Comparison of ENCODE assay signal across 23 cellular contexts in the genomic region with DNA sequence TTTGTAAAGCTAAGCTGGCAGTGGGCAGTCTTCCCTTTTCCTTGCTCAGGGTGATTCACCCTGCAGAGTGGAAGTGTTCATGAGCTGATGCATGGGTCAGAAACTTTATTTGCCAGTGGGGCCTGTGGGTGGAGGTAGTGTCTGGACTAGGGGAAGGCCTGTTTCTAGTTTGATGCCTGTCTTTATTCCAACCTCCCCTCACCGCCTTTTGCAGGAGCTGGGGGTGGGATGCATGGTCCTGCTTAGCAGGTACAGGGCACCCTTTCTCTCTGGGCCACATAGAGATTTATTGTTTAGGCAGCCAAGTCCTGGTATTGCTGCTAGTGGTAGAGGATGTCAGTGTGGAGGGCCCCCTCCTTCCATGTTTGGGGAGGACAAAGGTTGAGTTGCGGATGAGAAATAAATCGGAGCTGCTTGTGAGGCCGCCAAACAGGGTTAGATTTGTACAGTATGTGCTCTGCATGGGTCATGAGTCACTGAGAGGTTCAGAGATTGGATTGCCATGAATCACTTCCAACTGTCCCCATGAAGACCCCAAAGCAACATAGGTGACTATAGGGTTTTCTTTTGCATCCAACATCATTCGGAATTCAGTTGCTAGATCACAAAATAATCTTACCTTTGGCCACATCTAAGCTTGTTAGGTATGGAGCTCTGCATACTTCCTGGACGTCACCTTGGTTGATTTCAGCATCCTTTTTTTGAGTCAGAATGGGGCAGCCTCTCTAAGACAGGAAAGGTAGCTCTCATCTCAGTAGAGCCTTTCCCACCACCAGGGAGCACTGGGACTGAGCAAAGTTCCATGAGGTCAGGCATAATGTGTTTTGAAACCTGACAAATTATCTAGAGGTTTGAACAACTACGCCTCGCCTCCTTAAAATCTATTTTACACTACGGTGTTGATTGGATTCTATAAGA. TPM values are rescaled to one million over a fixed set of nuclear protein-coding genes. Genes with fewer than 3 reads are reported as not detected.
DNase-seq lines count a peak whose midpoint lies in the region; ATAC-seq, FAIRE-seq and TF ChIP-seq lines count a peak whose summit lies in the region.
"Had no signal": no experiment of that assay in that cellular context is flagged by ENCODE, and none has a peak within 500 bp of the region (broad histone marks: within the 10 kb centered on the region; RNA-seq: fewer than 3 reads in every experiment).

No MANE protein-coding gene starts in this region.

- no TSS peak for BruUV-seq in HCT116 (replicated peaks; lab: Mats Ljungman, UMichigan)

- no peaks in the 10 kb centered on the region for H4K20me1 ChIP-seq in HCT116 (ENCODE audit: insufficient read depth)
- no peaks in the 10 kb centered on the region for H4K20me1 ChIP-seq in hepatocyte (ENCODE audit: insufficient read depth, poor library complexity, severe bottlenecking)

- H3K36me3 ChIP-seq in HCT116 (ENCODE audit: control insufficient read depth in 1 of 2, insufficient read depth in 2 of 2, low read length in 2 of 2): no peaks in the 10 kb centered on the region
- H3K36me3 ChIP-seq in body of pancreas (replicated peaks in 1 of 2; ENCODE audit: insufficient read depth in 1 of 2, low read depth in 2 of 2): no peaks in the 10 kb centered on the region
- no peaks in the 10 kb centered on the region for H3K36me3 ChIP-seq in hepatocyte (replicated peaks; ENCODE audit: insufficient read depth, low read depth)
- no peaks in the 10 kb centered on the region for H3K36me3 ChIP-seq in pancreas
- no peaks in the 10 kb centered on the region for H3K36me3 ChIP-seq in effector memory CD4-positive, alpha-beta T cell (ENCODE audit: control insufficient read depth, insufficient read depth, low read length)
- H3K36me3 ChIP-seq: Peyer's patch had no signal

- POLR2A ChIA-PET in HCT116 (lab: Charles Lee): no interaction called here

- 50 to 55% methylated on average over 9 of the region's 9 CpGs for WGBS in body of pancreas, 2 donors
- WGBS in hepatocyte (ENCODE audit: low lambda C conversion rate, missing lambda C conversion rate): 72% methylated on average over 9 of the region's 9 CpGs
- WGBS in pancreas, 2 donors: 51 to 58% methylated on average over 9 of the region's 9 CpGs

- TF ChIP-seq POLR2A in HCT116 (IDR thresholded peaks at IDR 0.05; ENCODE audit: borderline replicate concordance, extremely low read depth, insufficient read depth, insufficient read length) (no peak), body of pancreas (IDR thresholded peaks at IDR 0.05) (no peak)

- no peak overlapping the region for H2AFZ ChIP-seq in HCT116 (ENCODE audit: low read depth, low read length, poor library complexity, severe bottlenecking)
- H2AFZ ChIP-seq in hepatocyte: no peak overlapping the region

- H3K9me2 ChIP-seq in HCT116 (ENCODE audit: insufficient read depth) (no peaks in the 10 kb centered on the region), hepatocyte (replicated peaks; ENCODE audit: insufficient read depth) (no peaks in the 10 kb centered on the region)

- H3K27ac ChIP-seq in HCT116 (ENCODE audit: low read depth, low read length) (no peak overlapping the region), body of pancreas (no peak overlapping the region), hepatocyte (peak overlapping the region; percentile 25), pancreas (no peak overlapping the region)
- H3K27ac ChIP-seq in effector memory CD4-positive, alpha-beta T cell (ENCODE audit: insufficient read depth, low read length, poor library complexity, severe bottlenecking): no peak overlapping the region
- H3K27ac ChIP-seq: Peyer's patch, testis, VCaP had no signal

- H3K4me1 ChIP-seq in HCT116 (ENCODE audit: control insufficient read depth in 1 of 2, insufficient read depth in 2 of 2, low read length in 2 of 2): no peaks in the 10 kb centered on the region
- H3K4me1 ChIP-seq in body of pancreas: peaks cover 9% of the 10 kb centered on the region
- H3K4me1 ChIP-seq in hepatocyte (ENCODE audit: insufficient read depth): no peaks in the 10 kb centered on the region
- no peaks in the 10 kb centered on the region for H3K4me1 ChIP-seq in pancreas
- no peaks in the 10 kb centered on the region for H3K4me1 ChIP-seq in effector memory CD4-positive, alpha-beta T cell (ENCODE audit: control insufficient read depth, insufficient read depth, low read length, poor library complexity, severe bottlenecking)
- H3K4me1 ChIP-seq: Peyer's patch had no signal

- no peak for FAIRE-seq in pancreas (lab: Jason Lieb, UNC)
- FAIRE-seq: colon, K562 had no signal

- no peak overlapping the region for H3K9ac ChIP-seq in HCT116 (ENCODE audit: low read length)

- no peaks in the 10 kb centered on the region for H3K79me2 ChIP-seq in HCT116 (ENCODE audit: insufficient read depth, low read length)
- no peaks in the 10 kb centered on the region for H3K79me2 ChIP-seq in hepatocyte

- DNase-seq in HCT116 (ENCODE audit: low read depth, low spot score) (no peak), body of pancreas (peak in 1 of 4 donors; percentile 34), hepatocyte (ENCODE audit: low spot score) (no peak), pancreas (no peak), AML-193 (lab: John Stamatoyannopoulos, UW) (no peak)
- no peak for DNase-seq in effector memory CD4-positive, alpha-beta T cell
- DNase-seq in stimulated activated naive CD8-positive, alpha-beta T cell treated with anti-CD3 and anti-CD28 coated beads, Interleukin-15, Interleukin-2, amounts not matched to agents 100 U/mL and 50 U/mL, for 24 hours: no peak
- DNase-seq: activated CD4-positive, alpha-beta memory T cell treated with anti-CD3 and anti-CD28 coated beads for 36 hours; activated naive CD4-positive, alpha-beta T cell treated with anti-CD3 and anti-CD28 coated beads for 36 hours; activated T-cell treated with anti-CD3 and anti-CD28 coated beads, Interleukin-2, amount 50 U/mL, for 1 hour; anterior cingulate cortex; CD4-positive, CD25-positive, alpha-beta regulatory T cell; naive thymus-derived CD4-positive, alpha-beta T cell; NCI-H1048; NCI-H2029 treated with DMSO at 0.1 percent for 48 hours; Peyer's patch; T-helper 17 cell; testis had no signal

- TF ChIP-seq CTCF in HCT116 (IDR thresholded peaks at IDR 0.05 in 2 of 3, conservative IDR thresholded peaks at IDR 0.05 in 1 of 3; ENCODE audit: borderline replicate concordance in 1 of 3, insufficient read depth in 1 of 3, low read depth in 2 of 3, low read length in 2 of 3) (no peak), body of pancreas (IDR thresholded peaks at IDR 0.05) (no peak), hepatocyte (IDR thresholded peaks at IDR 0.05; ENCODE audit: poor library complexity) (no peak), pancreas (IDR thresholded peaks at IDR 0.05) (no peak)

- ATAC-seq in HCT116: 0 out of 2 replicates have a peak, but pooled peaks have one; percentile 42
- ATAC-seq in body of pancreas: peak; percentile 21
- ATAC-seq in pancreas: peak; percentile 12 to 33 (median 24)
- no peak for ATAC-seq in GM19452 (IDR thresholded peaks at IDR 0.05; ENCODE audit: unreplicated experiment)
- no peak for ATAC-seq in stimulated activated naive CD8-positive, alpha-beta T cell treated with anti-CD3 and anti-CD28 coated beads, Interleukin-15, Interleukin-2, amounts not matched to agents 100 U/mL and 50 U/mL, for 24 hours
- ATAC-seq: K562; naive thymus-derived CD4-positive, alpha-beta T cell; T-helper 17 cell had no signal

- H3K4me3 ChIP-seq in HCT116 (replicated peaks in 1 of 2; ENCODE audit: low read depth in 1 of 2, low read length in 2 of 2) (no peak overlapping the region), body of pancreas (no peak overlapping the region), hepatocyte (no peak overlapping the region), pancreas (no peak overlapping the region)
- no peak overlapping the region for H3K4me3 ChIP-seq in effector memory CD4-positive, alpha-beta T cell (ENCODE audit: insufficient read depth, low read depth, low read length, poor library complexity, severe bottlenecking)
- H3K4me3 ChIP-seq: K562, Peyer's patch, testis had no signal

- H3K27me3 ChIP-seq in HCT116 (ENCODE audit: insufficient read depth, low read length) (peaks cover 31% of the 10 kb centered on the region), body of pancreas (no peaks in the 10 kb centered on the region), hepatocyte (no peaks in the 10 kb centered on the region), pancreas (peaks cover 0 to 3% (median 0%) of the 10 kb centered on the region in 4 donors)
- no peaks in the 10 kb centered on the region for H3K27me3 ChIP-seq in effector memory CD4-positive, alpha-beta T cell (replicated peaks; ENCODE audit: control insufficient read depth, insufficient read depth, low read length, poor library complexity, severe bottlenecking)
- H3K27me3 ChIP-seq: Peyer's patch, testis had no signal

- CTCF ChIA-PET in HCT116 (lab: Charles Lee): interaction anchor here (4.0 kb wide), 1 partner anchor 10 kb away, joined by 11 read pairs; no protein-coding TSS in a partner anchor

- H3K9me3 ChIP-seq in HCT116 (ENCODE audit: control insufficient read depth in 1 of 2, insufficient read depth in 1 of 2, low read depth in 1 of 2, low read length in 2 of 2): no peaks in the 10 kb centered on the region
- no peaks in the 10 kb centered on the region for H3K9me3 ChIP-seq in body of pancreas
- no peaks in the 10 kb centered on the region for H3K9me3 ChIP-seq in hepatocyte (ENCODE audit: low read depth)
- H3K9me3 ChIP-seq in pancreas: no peaks in the 10 kb centered on the region
- no peaks in the 10 kb centered on the region for H3K9me3 ChIP-seq in effector memory CD4-positive, alpha-beta T cell (ENCODE audit: control insufficient read depth, low read length)
- H3K9me3 ChIP-seq: Peyer's patch, testis had no signal

- TF ChIP-seq RAD21 in HCT116 (IDR thresholded peaks at IDR 0.05; ENCODE audit: low read depth): no peak

- RAD21 ChIA-PET in HCT116 (lab: Charles Lee; ENCODE audit: low non-redundant PET in 1 of 2, low total read pairs in 2 of 2, uncharacterized antibody in 2 of 2, unreplicated experiment in 2 of 2): no interaction called here

- H3K4me2 ChIP-seq in HCT116 (ENCODE audit: low read length) (no peak overlapping the region), hepatocyte (no peak overlapping the region)

- intact Hi-C loops in HCT116 (cut with micrococcal nuclease) (no loop called here), body of pancreas (cut with DNase I) (no loop called here), pancreas (cut with DNase I) (no loop called here)

TF ChIP-seq in HCT116, 20 proteins besides CTCF, POLR2A, EP300 and RAD21 (continues in another document):
- TF ChIP-seq, protein P1, sequence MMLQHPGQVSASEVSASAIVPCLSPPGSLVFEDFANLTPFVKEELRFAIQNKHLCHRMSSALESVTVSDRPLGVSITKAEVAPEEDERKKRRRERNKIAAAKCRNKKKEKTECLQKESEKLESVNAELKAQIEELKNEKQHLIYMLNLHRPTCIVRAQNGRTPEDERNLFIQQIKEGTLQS (IDR thresholded peaks at IDR 0.05): no peak
- TF ChIP-seq JUND (IDR thresholded peaks at IDR 0.05) (no peak), SP1 (IDR thresholded peaks at IDR 0.05; ENCODE audit: low read depth) (no peak), ELF1 (IDR thresholded peaks at IDR 0.05; ENCODE audit: borderline replicate concordance, low read depth) (no peak)

RNA-seq across cellular contexts. Expression of gene SMOC1, which starts 8.8 kb away (rescaled TPM):
- total RNA-seq in HCT116 (2021; ENCODE audit: unreplicated experiment) (not detected), body of pancreas (10 to 100 TPM in 1 of 2 donors, 1 to 10 TPM in 1; 5.3 to 14.0 TPM), hepatocyte (6.2 and 6.3 TPM in 2 replicates), pancreas (10 to 100 TPM in 1 of 6 donors, 1 to 10 TPM in 5; 2.2 to 55.7 (median 6.3) TPM)
- not detected in 2 replicates for polyA plus RNA-seq in HCT116 (2012)
- polyA plus RNA-seq in hepatocyte (2.1 and 3.4 TPM in 2 replicates), pancreas (10 to 100 TPM in 1 of 2 donors, 1 to 10 TPM in 1; 2.9 to 12.5 TPM)
- total RNA-seq: activated CD4-positive, alpha-beta memory T cell treated with anti-CD3 and anti-CD28 coated beads for 36 hours; activated naive CD4-positive, alpha-beta T cell treated with anti-CD3 and anti-CD28 coated beads for 36 hours; CD4-positive, CD25-positive, alpha-beta regulatory T cell; SK-MEL-5; T-helper 17 cell had no signal
- polyA plus RNA-seq: CD4-positive, CD25-positive, alpha-beta regulatory T cell; K562; naive thymus-derived CD4-positive, alpha-beta T cell had no signal

Comparison
In these comparisons a context has a peak if more than half of its experiments do, and no peak if none do; other contexts are left out.
1. ATAC-seq: peak in HCT116 (single experiment), body of pancreas (single experiment) and pancreas (4 of 4); none in GM19452 (single experiment) and stimulated activated naive CD8-positive, alpha-beta T cell treated with anti-CD3 and anti-CD28 coated beads, Interleukin-15, Interleukin-2, amounts not matched to agents 100 U/mL and 50 U/mL, for 24 hours (single experiment).